Comparison of ENCODE assay signal across 21 cellular contexts in the genomic region with DNA sequence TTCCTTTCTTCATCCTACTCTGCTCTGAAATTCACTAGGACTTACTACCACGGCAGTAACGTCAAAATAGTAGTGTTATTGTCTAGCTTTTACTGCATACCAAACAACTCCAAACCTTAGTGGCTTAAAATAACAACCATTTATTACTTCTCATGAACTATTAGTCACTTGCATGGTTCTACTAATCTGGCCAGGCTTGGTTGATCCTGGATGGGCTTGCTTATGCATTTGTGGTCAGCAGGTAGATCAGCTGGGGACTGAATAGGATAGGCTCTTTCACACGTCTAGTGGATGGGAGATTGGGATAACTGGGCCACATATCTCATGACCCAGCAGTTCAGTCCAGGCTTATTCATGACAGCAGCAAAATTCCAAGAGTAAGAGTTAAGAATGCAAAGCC. TPM values are rescaled to one million over a fixed set of nuclear protein-coding genes. Genes with fewer than 3 reads are reported as not detected.
DNase-seq lines count a peak whose midpoint lies in the region; ATAC-seq and FAIRE-seq lines count a peak whose summit lies in the region.
"Had no signal": no experiment of that assay in that cellular context is flagged by ENCODE, and none has a peak within 500 bp of the region (broad histone marks: within the 10 kb centered on the region; RNA-seq: fewer than 3 reads in every experiment).

No MANE protein-coding gene starts in this region.

- ATAC-seq in sciatic nerve = no peak

- intact Hi-C loops in sciatic nerve (cut with DNase I) = no loop called here

- peak; percentile 52 for FAIRE-seq in HTR-8/SVneo (lab: Jason Lieb, UNC)
- FAIRE-seq in urothelium cell line (lab: Jason Lieb, UNC) = peak; percentile 88
- FAIRE-seq: D721Med, G401.6, GM12892, GM19239 had no signal

- DNase-seq in HTR-8/SVneo (ENCODE audit: insufficient read length, low spot score) = no peak
- DNase-seq in kidney glomerular epithelial cell (lab: John Stamatoyannopoulos, UW) = peak; percentile 28
- no peak for DNase-seq in urothelium cell line (ENCODE audit: low spot score)
- no peak for DNase-seq in activated CD4-positive, alpha-beta T cell treated with anti-CD3 and anti-CD28 coated beads, Interleukin-2, amount 50 U/mL, for 48 hours
- DNase-seq in SIG-M5 treated with dmso at 0.1 percent for 504 hours (lab: John Stamatoyannopoulos, UW; ENCODE audit: unreplicated experiment) = no peak
- no peak for DNase-seq in sciatic nerve (ENCODE audit: low spot score)
- DNase-seq: C1 segment of cervical spinal cord; Caco-2; CD4-positive, alpha-beta memory T cell; DMS 273 treated with DMSO at 0.1 percent for 48 hours; DND-41; GM23248; H7; HCEC 1CT had no signal

RNA-seq across cellular contexts. Expression of gene SLC35F4, which starts 9.4 kb away (rescaled TPM):
- not detected for total RNA-seq in sciatic nerve
- total RNA-seq: A172; A673; Caco-2; CD4-positive, alpha-beta memory T cell; GM23248; H1; H7 had no signal
